Comparison of ENCODE assay signal across 8 cellular contexts in the genomic region with DNA sequence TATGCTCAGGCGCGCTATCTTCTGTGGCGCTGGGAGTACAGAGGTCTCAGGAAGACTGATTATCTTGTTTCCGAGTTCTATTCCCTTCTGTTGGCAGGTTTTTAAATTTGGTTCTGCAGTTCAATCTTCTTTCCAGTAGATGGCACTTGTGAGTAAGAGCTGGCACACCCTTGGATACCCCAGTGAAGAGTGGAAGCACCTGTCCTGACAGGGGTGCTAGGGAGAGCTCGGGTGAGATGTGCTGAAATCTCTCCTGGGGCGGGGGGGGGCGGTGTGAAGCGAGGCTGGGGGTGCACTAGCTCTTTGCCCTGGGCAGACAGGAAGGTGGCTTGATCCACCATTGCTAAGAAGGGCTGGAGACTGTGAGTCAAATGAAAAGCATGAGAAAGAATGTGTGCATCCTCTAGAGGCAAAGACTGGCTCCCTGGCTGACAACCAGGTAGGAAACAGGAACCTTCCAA.
DNase-seq lines count a peak whose midpoint lies in the region; ATAC-seq lines count a peak whose summit lies in the region.

No MANE protein-coding gene starts in this region.

- DNase-seq in DMS153 treated with DMSO at 0.1 percent for 48 hours (lab: John Stamatoyannopoulos, UW; ENCODE audit: unreplicated experiment), result peak; percentile 65
- no peak for DNase-seq in DMS153 (lab: John Stamatoyannopoulos, UW)
- DNase-seq in NCI-H82 treated with DMSO at 0.1 percent for 48 hours (lab: John Stamatoyannopoulos, UW; ENCODE audit: unreplicated experiment), result peak; percentile 50
- DNase-seq in ecto neural progenitor cell (ENCODE audit: low spot score), result peak; percentile 52
- peak; percentile 73 for DNase-seq in myocyte (ENCODE audit: low read depth)
- DNase-seq in NCI-H128 (lab: John Stamatoyannopoulos, UW; ENCODE audit: unreplicated experiment), result no peak

- ATAC-seq in GM21515 (IDR thresholded peaks at IDR 0.05; ENCODE audit: unreplicated experiment), result peak; percentile 93
- peak; percentile 57 for ATAC-seq in HG03558 (IDR thresholded peaks at IDR 0.05; ENCODE audit: extremely low read depth, unreplicated experiment)

Comparison
In these comparisons a context has a peak if more than half of its experiments do, and no peak if none do; other contexts are left out.
1. DNase-seq: peak in DMS153 treated with DMSO at 0.1 percent for 48 hours (single experiment), NCI-H82 treated with DMSO at 0.1 percent for 48 hours (single experiment), ecto neural progenitor cell (single experiment) and myocyte (single experiment); none in DMS153 (single experiment) and NCI-H128 (single experiment).